19 cellular contexts compared by ENCODE assay signal in genomic region chr1:232468249-232468648, GRCh38.
"Had no signal": no experiment of that assay in that cellular context is flagged by ENCODE, and none has a peak within 500 bp of the region (broad histone marks: within the 10 kb centered on the region; RNA-seq: fewer than 3 reads in every experiment).

No MANE protein-coding gene starts in this region.

- H3K4me3 Mint-ChIP-seq: IgD-negative memory B cell had no signal

- H3K27me3 Mint-ChIP-seq: IgD-negative memory B cell had no signal

- ATAC-seq: K562 had no signal

- DNase-seq: Kasumi-1, MM.1S, NCI-H1092 treated with DMSO at 0.1 percent for 48 hours, NCI-H1436, NCI-H187, NCI-H2029, NCI-H2081 treated with DMSO at 0.1 percent for 48 hours, NCI-H2171, NCI-H226, NCI-H446, NCI-H510A, NCI-H524 treated with DMSO at 0.1 percent for 48 hours, NCI-H69, NCI-H774, Right ventricle myocardium superior, RPMI8226, SIG-M5 had no signal

- H3K27ac Mint-ChIP-seq: IgD-negative memory B cell had no signal
